ENCODE assay signal across 1 cellular context in genomic region chr1:38076038-38076437, GRCh38.
TF ChIP-seq lines count a peak whose summit lies in the region.

No MANE protein-coding gene starts in this region.

TF ChIP-seq in H1, 55 proteins besides CTCF, POLR2A, EP300 and RAD21 (continued from another document):
- TF ChIP-seq ATF2 (IDR thresholded peaks at IDR 0.05; ENCODE audit: low read length) (no peak), CHD2 (IDR thresholded peaks at IDR 0.05; ENCODE audit: low read length) (peak; percentile 58; the same call in 1 of the 2 replicates), MAX (IDR thresholded peaks at IDR 0.05) (peak; percentile 37; the same call in 1 of the 2 replicates), YY1 (IDR thresholded peaks at IDR 0.05; ENCODE audit: low read depth, low read length) (peak; percentile 75), GABPA (IDR thresholded peaks at IDR 0.05; ENCODE audit: borderline replicate concordance, insufficient read depth, low read length) (0 out of 2 replicates have a peak, but pooled peaks have one; percentile 41)
